1 cellular context compared by ENCODE assay signal in the genomic region with DNA sequence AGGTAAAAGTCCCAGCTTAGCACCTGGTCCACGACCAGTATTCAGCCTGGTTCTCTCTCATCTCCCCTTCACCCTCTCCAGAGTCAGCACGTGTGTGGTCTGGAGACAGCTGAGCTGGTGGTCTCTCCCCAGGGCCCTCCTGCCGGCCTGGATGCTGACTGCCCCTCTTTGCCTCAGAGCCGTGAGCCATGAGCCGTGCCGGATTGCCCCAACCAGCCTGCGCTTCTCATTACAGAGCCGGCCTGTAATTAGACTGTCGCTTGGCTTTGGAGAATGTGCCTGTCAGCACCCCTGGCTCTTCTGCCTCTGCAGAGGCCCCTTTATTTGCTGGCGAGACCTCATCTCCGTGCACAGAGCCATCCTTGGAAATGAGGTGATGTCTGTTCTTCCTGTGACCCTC.
TF ChIP-seq lines count a peak whose summit lies in the region.

No MANE protein-coding gene starts in this region.

TF ChIP-seq in neural cell, 6 proteins besides CTCF, POLR2A, EP300 and RAD21 (continued from another document):
- TF ChIP-seq, protein P1, sequence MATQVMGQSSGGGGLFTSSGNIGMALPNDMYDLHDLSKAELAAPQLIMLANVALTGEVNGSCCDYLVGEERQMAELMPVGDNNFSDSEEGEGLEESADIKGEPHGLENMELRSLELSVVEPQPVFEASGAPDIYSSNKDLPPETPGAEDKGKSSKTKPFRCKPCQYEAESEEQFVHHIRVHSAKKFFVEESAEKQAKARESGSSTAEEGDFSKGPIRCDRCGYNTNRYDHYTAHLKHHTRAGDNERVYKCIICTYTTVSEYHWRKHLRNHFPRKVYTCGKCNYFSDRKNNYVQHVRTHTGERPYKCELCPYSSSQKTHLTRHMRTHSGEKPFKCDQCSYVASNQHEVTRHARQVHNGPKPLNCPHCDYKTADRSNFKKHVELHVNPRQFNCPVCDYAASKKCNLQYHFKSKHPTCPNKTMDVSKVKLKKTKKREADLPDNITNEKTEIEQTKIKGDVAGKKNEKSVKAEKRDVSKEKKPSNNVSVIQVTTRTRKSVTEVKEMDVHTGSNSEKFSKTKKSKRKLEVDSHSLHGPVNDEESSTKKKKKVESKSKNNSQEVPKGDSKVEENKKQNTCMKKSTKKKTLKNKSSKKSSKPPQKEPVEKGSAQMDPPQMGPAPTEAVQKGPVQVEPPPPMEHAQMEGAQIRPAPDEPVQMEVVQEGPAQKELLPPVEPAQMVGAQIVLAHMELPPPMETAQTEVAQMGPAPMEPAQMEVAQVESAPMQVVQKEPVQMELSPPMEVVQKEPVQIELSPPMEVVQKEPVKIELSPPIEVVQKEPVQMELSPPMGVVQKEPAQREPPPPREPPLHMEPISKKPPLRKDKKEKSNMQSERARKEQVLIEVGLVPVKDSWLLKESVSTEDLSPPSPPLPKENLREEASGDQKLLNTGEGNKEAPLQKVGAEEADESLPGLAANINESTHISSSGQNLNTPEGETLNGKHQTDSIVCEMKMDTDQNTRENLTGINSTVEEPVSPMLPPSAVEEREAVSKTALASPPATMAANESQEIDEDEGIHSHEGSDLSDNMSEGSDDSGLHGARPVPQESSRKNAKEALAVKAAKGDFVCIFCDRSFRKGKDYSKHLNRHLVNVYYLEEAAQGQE (IDR thresholded peaks at IDR 0.05; ENCODE audit: borderline replicate concordance): no peak
- TF ChIP-seq SMC3 (conservative IDR thresholded peaks at IDR 0.05; ENCODE audit: poor library complexity): no peak
